ENCODE assay signal across 8 cellular contexts in the genomic region with DNA sequence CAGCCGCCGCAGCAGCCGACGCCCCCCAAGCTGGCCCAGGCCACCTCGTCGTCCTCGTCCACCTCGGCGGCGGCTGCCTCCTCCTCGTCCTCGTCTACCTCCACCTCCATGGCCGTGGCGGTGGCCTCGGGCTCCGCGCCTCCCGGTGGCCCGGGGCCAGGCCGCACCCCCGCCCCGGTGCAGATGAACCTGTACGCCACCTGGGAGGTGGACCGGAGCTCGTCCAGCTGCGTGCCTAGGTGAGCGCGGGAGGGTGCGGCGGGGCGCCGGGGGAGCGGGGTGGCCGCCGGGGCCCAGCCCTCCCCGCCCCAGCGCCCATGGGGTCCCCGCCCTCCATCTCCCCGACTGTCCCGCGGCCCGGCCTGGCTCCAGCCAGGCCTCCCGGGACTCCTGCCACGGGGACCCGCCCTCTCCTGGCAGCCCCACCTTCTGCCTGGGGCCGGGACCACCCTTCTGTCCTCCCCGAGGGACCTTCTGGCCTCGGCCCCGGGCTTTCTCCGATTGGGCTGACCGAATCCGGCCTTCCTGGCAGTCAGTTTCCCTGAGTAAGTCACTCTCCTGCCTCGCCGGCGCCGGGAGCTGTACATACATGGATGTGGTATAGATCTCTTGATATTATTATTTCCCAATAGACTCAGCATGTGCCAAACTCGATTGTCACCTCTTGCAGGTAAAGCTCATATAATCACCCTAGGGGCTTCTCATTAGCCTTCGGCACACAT. TPM values are rescaled to one million over a fixed set of nuclear protein-coding genes. Genes with fewer than 3 reads are reported as not detected.
DNase-seq lines count a peak whose midpoint lies in the region; ATAC-seq and TF ChIP-seq lines count a peak whose summit lies in the region.

No MANE protein-coding gene starts in this region.

- H3K27ac ChIP-seq in gastroesophageal sphincter, result peak overlapping the region; percentile 57 to 95 (median 90)
- peak overlapping the region; percentile 99 for H3K27ac ChIP-seq in neutrophil

- in situ Hi-C loops in ACHN (cut with HindIII; ENCODE audit: low pct_ligation_motif_present, low pct_unique_long_range_greater_than_20kb, low sequenced_read_pairs), result no loop called here

- H3K27ac Mint-ChIP-seq in activated T-helper 1 cell treated with anti-CD3 and anti-CD28 coated beads, Interleukin-12 subunit alpha, Interleukin-12 subunit beta, Interleukin-2, Interleukin-4 antibody, amounts not matched to agents 30 ng/mL and 10 ng/mL and 1 ng/mL, durations not matched to agents 14 hours and 24 hours and 36 hours, result peak overlapping the region; percentile 91

- H3K27me3 ChIP-seq in gastroesophageal sphincter (no peaks in the 10 kb centered on the region), neutrophil (no peaks in the 10 kb centered on the region)

- no peak for TF ChIP-seq CTCF in gastroesophageal sphincter (IDR thresholded peaks at IDR 0.05)
- TF ChIP-seq CTCF in neutrophil (IDR thresholded peaks at IDR 0.05), result no peak

- H3K9me3 ChIP-seq in gastroesophageal sphincter (no peaks in the 10 kb centered on the region), neutrophil (no peaks in the 10 kb centered on the region)

- H3K4me1 ChIP-seq in gastroesophageal sphincter, result peaks cover 3 to 45% (median 18%) of the 10 kb centered on the region in 3 donors
- peaks cover 40 to 42% of the 10 kb centered on the region in 2 experiments for H3K4me1 ChIP-seq in neutrophil (ENCODE audit: control insufficient read depth in 1 of 2, insufficient read depth in 1 of 2, low read depth in 1 of 2, low read length in 1 of 2)

- H3K4me3 Mint-ChIP-seq in activated T-helper 1 cell treated with anti-CD3 and anti-CD28 coated beads, Interleukin-12 subunit alpha, Interleukin-12 subunit beta, Interleukin-2, Interleukin-4 antibody, amounts not matched to agents 30 ng/mL and 10 ng/mL and 1 ng/mL, durations not matched to agents 14 hours and 24 hours and 36 hours, result peak overlapping the region; percentile 95

- no peak for TF ChIP-seq POLR2A in gastroesophageal sphincter (IDR thresholded peaks at IDR 0.05)

- no peak for TF ChIP-seq EP300 in gastroesophageal sphincter (IDR thresholded peaks at IDR 0.05)

- ATAC-seq in GM18519 (IDR thresholded peaks at IDR 0.05; ENCODE audit: low FRiP score, unreplicated experiment) (peak; percentile 2), HG03521 (IDR thresholded peaks at IDR 0.05; ENCODE audit: unreplicated experiment) (peak; percentile 16), gastroesophageal sphincter (peak; percentile 16)

- no peaks in the 10 kb centered on the region for H3K9me3 Mint-ChIP-seq in activated T-helper 1 cell treated with anti-CD3 and anti-CD28 coated beads, Interleukin-12 subunit alpha, Interleukin-12 subunit beta, Interleukin-2, Interleukin-4 antibody, amounts not matched to agents 30 ng/mL and 10 ng/mL and 1 ng/mL, durations not matched to agents 14 hours and 24 hours and 36 hours

- peaks cover 48% of the 10 kb centered on the region for H3K36me3 Mint-ChIP-seq in activated T-helper 1 cell treated with anti-CD3 and anti-CD28 coated beads, Interleukin-12 subunit alpha, Interleukin-12 subunit beta, Interleukin-2, Interleukin-4 antibody, amounts not matched to agents 30 ng/mL and 10 ng/mL and 1 ng/mL, durations not matched to agents 14 hours and 24 hours and 36 hours (ENCODE audit: low read depth)

- peaks cover 0 to 47% of the 10 kb centered on the region in 2 donors for H3K36me3 ChIP-seq in gastroesophageal sphincter
- H3K36me3 ChIP-seq in neutrophil, result peaks cover 40% of the 10 kb centered on the region

- intact Hi-C loops in activated T-helper 1 cell treated with anti-CD3 and anti-CD28 coated beads, Interleukin-12 subunit alpha, Interleukin-12 subunit beta, Interleukin-2, Interleukin-4 antibody, amounts not matched to agents 30 ng/mL and 10 ng/mL and 1 ng/mL, durations not matched to agents 14 hours and 24 hours and 36 hours (cut with micrococcal nuclease), result loop anchor here (1.0 to 5.0 kb wide), 3 partner anchors 11 to 197 kb away; a partner anchor contains a TSS

- WGBS in gastroesophageal sphincter (ENCODE audit: low coverage in 1 of 2), 2 donors, result 0 to 6% methylated on average over 3 to 4 of the region's 58 CpGs

- H3K27me3 Mint-ChIP-seq in activated T-helper 1 cell treated with anti-CD3 and anti-CD28 coated beads, Interleukin-12 subunit alpha, Interleukin-12 subunit beta, Interleukin-2, Interleukin-4 antibody, amounts not matched to agents 30 ng/mL and 10 ng/mL and 1 ng/mL, durations not matched to agents 14 hours and 24 hours and 36 hours (ENCODE audit: insufficient read depth), result no peaks in the 10 kb centered on the region

- H3K4me1 Mint-ChIP-seq in activated T-helper 1 cell treated with anti-CD3 and anti-CD28 coated beads, Interleukin-12 subunit alpha, Interleukin-12 subunit beta, Interleukin-2, Interleukin-4 antibody, amounts not matched to agents 30 ng/mL and 10 ng/mL and 1 ng/mL, durations not matched to agents 14 hours and 24 hours and 36 hours (ENCODE audit: low read depth), result peaks cover 70% of the 10 kb centered on the region

- H3K4me3 ChIP-seq in gastroesophageal sphincter (peak overlapping the region; percentile 69 to 99), neutrophil (ENCODE audit: low read depth in 1 of 2, low read length in 1 of 2) (peak overlapping the region; percentile 74 to 91)

- DNase-seq in ACHN (peak; percentile 26), SIG-M5 (lab: John Stamatoyannopoulos, UW) (no peak), SKM-1 (lab: John Stamatoyannopoulos, UW; ENCODE audit: unreplicated experiment) (no peak)
- DNase-seq in activated T-helper 1 cell treated with anti-CD3 and anti-CD28 coated beads, Interleukin-12 subunit alpha, Interleukin-12 subunit beta, Interleukin-2, Interleukin-4 antibody, amounts not matched to agents 30 ng/mL and 10 ng/mL and 1 ng/mL, durations not matched to agents 14 hours and 24 hours and 36 hours (ENCODE audit: low spot score), result no peak

RNA-seq across cellular contexts. Expression of a gene that starts 0.7 kb away (rescaled TPM):
- 80.4 and 89.5 TPM in 2 replicates for total RNA-seq in activated T-helper 1 cell treated with anti-CD3 and anti-CD28 coated beads, Interleukin-12 subunit alpha, Interleukin-12 subunit beta, Interleukin-2, Interleukin-4 antibody, amounts not matched to agents 30 ng/mL and 10 ng/mL and 1 ng/mL, durations not matched to agents 14 hours and 24 hours and 36 hours
- total RNA-seq in gastroesophageal sphincter, result 10 to 100 TPM; 32.7 to 81.8 (median 38.2) TPM

RNA-seq across cellular contexts. Expression of a gene that starts 18.6 kb away (rescaled TPM):
- total RNA-seq in activated T-helper 1 cell treated with anti-CD3 and anti-CD28 coated beads, Interleukin-12 subunit alpha, Interleukin-12 subunit beta, Interleukin-2, Interleukin-4 antibody, amounts not matched to agents 30 ng/mL and 10 ng/mL and 1 ng/mL, durations not matched to agents 14 hours and 24 hours and 36 hours, result 267 TPM in 2 replicates
- 100 to 1,000 TPM; 113 to 179 (median 160) TPM for total RNA-seq in gastroesophageal sphincter

RNA-seq across cellular contexts. Expression of a gene that starts 21.8 kb away (rescaled TPM):
- total RNA-seq in activated T-helper 1 cell treated with anti-CD3 and anti-CD28 coated beads, Interleukin-12 subunit alpha, Interleukin-12 subunit beta, Interleukin-2, Interleukin-4 antibody, amounts not matched to agents 30 ng/mL and 10 ng/mL and 1 ng/mL, durations not matched to agents 14 hours and 24 hours and 36 hours, result 0.34 TPM in 1 of 2 replicates, not detected in the other
- 1 to 10 TPM; 1.2 to 7.8 (median 2.2) TPM for total RNA-seq in gastroesophageal sphincter

RNA-seq across cellular contexts. Expression of a gene that starts 44.5 kb away (rescaled TPM):
- total RNA-seq in activated T-helper 1 cell treated with anti-CD3 and anti-CD28 coated beads, Interleukin-12 subunit alpha, Interleukin-12 subunit beta, Interleukin-2, Interleukin-4 antibody, amounts not matched to agents 30 ng/mL and 10 ng/mL and 1 ng/mL, durations not matched to agents 14 hours and 24 hours and 36 hours, result 0.18 and 0.76 TPM in 2 replicates
- total RNA-seq in gastroesophageal sphincter, result under 1 TPM in 1 of 4 donors, not detected in 3; 0.12 TPM

RNA-seq across cellular contexts. Expression of a gene that starts 59.0 kb away (rescaled TPM):
- 1.7 and 2.0 TPM in 2 replicates for total RNA-seq in activated T-helper 1 cell treated with anti-CD3 and anti-CD28 coated beads, Interleukin-12 subunit alpha, Interleukin-12 subunit beta, Interleukin-2, Interleukin-4 antibody, amounts not matched to agents 30 ng/mL and 10 ng/mL and 1 ng/mL, durations not matched to agents 14 hours and 24 hours and 36 hours
- total RNA-seq in gastroesophageal sphincter, result 1 to 10 TPM in 1 of 4 donors, not detected in 3; 1.7 TPM
